21 cellular contexts compared by ENCODE assay signal in genomic region chr13:111661052-111661451, GRCh38.
A peak's percentile ranks its signal among the peaks of the same experiment; 100 is the strongest.
DNase-seq lines count a peak whose midpoint lies in the region; FAIRE-seq and TF ChIP-seq lines count a peak whose summit lies in the region.
"Had no signal": no experiment of that assay in that cellular context is flagged by ENCODE, and none has a peak within 500 bp of the region (broad histone marks: within the 10 kb centered on the region; RNA-seq: fewer than 3 reads in every experiment).

No MANE protein-coding gene starts in this region.

- no peak overlapping the region for H3K56ac ChIP-seq in H9 (ENCODE audit: insufficient read length, low read depth, low read length)

- no peak overlapping the region for H3K18ac ChIP-seq in H9 (ENCODE audit: insufficient read length, low read depth, low read length)

- H3K9me3 Mint-ChIP-seq in H9: no peaks in the 10 kb centered on the region
- H3K9me3 Mint-ChIP-seq in brain: peaks cover 0 to 8% (median 0%) of the 10 kb centered on the region in 5 experiments
- H3K9me3 Mint-ChIP-seq: CD8-positive, alpha-beta T cell; GM23338 had no signal

- peaks cover 32% of the 10 kb centered on the region for H3K27me3 Mint-ChIP-seq in H9 (ENCODE audit: low read depth)
- peaks cover 4% of the 10 kb centered on the region for H3K27me3 Mint-ChIP-seq in brain

- H3K4ac ChIP-seq in H9 (ENCODE audit: low read depth, low read length): no peak overlapping the region

- H3K14ac ChIP-seq in H9 (ENCODE audit: insufficient read depth, low read length): no peak overlapping the region

- no peaks in the 10 kb centered on the region for H3K79me1 ChIP-seq in H9 (ENCODE audit: insufficient read depth, low read depth, low read length, poor library complexity, severe bottlenecking)

- H3K27me3 ChIP-seq in H9 (ENCODE audit: insufficient read depth, low read length): no peaks in the 10 kb centered on the region; the same call in 1 of the 2 replicates
- no peaks in the 10 kb centered on the region for H3K27me3 ChIP-seq in effector memory CD4-positive, alpha-beta T cell (replicated peaks; ENCODE audit: control insufficient read depth, insufficient read depth, low read length, poor library complexity, severe bottlenecking)

- peaks cover 4% of the 10 kb centered on the region for H3K4me1 ChIP-seq in H9 (ENCODE audit: insufficient read depth, low read length)
- H3K4me1 ChIP-seq in effector memory CD4-positive, alpha-beta T cell (ENCODE audit: control insufficient read depth, insufficient read depth, low read length, poor library complexity, severe bottlenecking): no peaks in the 10 kb centered on the region
- H3K4me1 ChIP-seq: A549, BE2C had no signal

- no peak overlapping the region for H2AFZ ChIP-seq in H9 (ENCODE audit: low read length)
- H2AFZ ChIP-seq: GM23338 had no signal

- H4K91ac ChIP-seq in H9 (ENCODE audit: insufficient read length, low read depth, low read length): no peak overlapping the region

- H3K36me3 ChIP-seq in effector memory CD4-positive, alpha-beta T cell (ENCODE audit: control insufficient read depth, insufficient read depth, low read length): no peaks in the 10 kb centered on the region
- H3K36me3 ChIP-seq: BE2C had no signal

- H2BK15ac ChIP-seq in H9 (ENCODE audit: low read depth, low read length): no peak overlapping the region

- H3K4me3 Mint-ChIP-seq in H9 (no peak overlapping the region), brain (no peak overlapping the region)
- H3K4me3 Mint-ChIP-seq: CD14-positive monocyte; CD8-positive, alpha-beta T cell; GM23338; IgD-negative memory B cell had no signal

- H3K4me1 Mint-ChIP-seq in H9: peaks cover 25 to 37% of the 10 kb centered on the region in 2 experiments
- H3K4me1 Mint-ChIP-seq in brain: peaks cover 74% of the 10 kb centered on the region
- H3K4me1 Mint-ChIP-seq: CD14-positive monocyte had no signal

- H3K23ac ChIP-seq in H9 (ENCODE audit: insufficient read length, low read depth, low read length): no peak overlapping the region

- no peaks in the 10 kb centered on the region for H3K9me3 ChIP-seq in H9 (ENCODE audit: control insufficient read depth, low read depth, low read length)
- no peaks in the 10 kb centered on the region for H3K9me3 ChIP-seq in effector memory CD4-positive, alpha-beta T cell (ENCODE audit: control insufficient read depth, low read length)
- H3K9me3 ChIP-seq: A549, BE2C had no signal

- no peak overlapping the region for H2BK5ac ChIP-seq in H9 (ENCODE audit: insufficient read length, low read length)

- H3T11ph ChIP-seq in H9 (ENCODE audit: low read length): no peak overlapping the region

- no peak overlapping the region for H4K5ac ChIP-seq in H9 (ENCODE audit: insufficient read length, low read depth, low read length)

- TF ChIP-seq CTCF in H9 (conservative IDR thresholded peaks at IDR 0.05): no peak
- TF ChIP-seq CTCF in brain (conservative IDR thresholded peaks at IDR 0.05): no peak

- H3K27ac Mint-ChIP-seq in H9: no peak overlapping the region
- peak overlapping the region in 3 of 5 experiments; percentile 23 to 46 (median 38) for H3K27ac Mint-ChIP-seq in brain
- H3K27ac Mint-ChIP-seq: CD14-positive monocyte; CD8-positive, alpha-beta T cell; GM23338; IgD-negative memory B cell had no signal

- H3K4me2 ChIP-seq in H9 (ENCODE audit: insufficient read depth, insufficient read length, low read length): no peak overlapping the region
- H3K4me2 ChIP-seq: A549, GM23338 had no signal

- no peak overlapping the region for H3K9ac ChIP-seq in H9 (ENCODE audit: extremely low read depth, insufficient read length, low read length)

- no peak overlapping the region for H2BK120ac ChIP-seq in H9 (ENCODE audit: low read depth, low read length, poor library complexity, severe bottlenecking)

- peak; percentile 10 for DNase-seq in H9
- peak; percentile 60 for DNase-seq in mesenteric fat pad (ENCODE audit: low spot score)
- DNase-seq in stimulated activated CD8-positive, alpha-beta memory T cell treated with anti-CD3 and anti-CD28 coated beads, Interleukin-4, amount 100 ng/mL, for 48 hours: peak; percentile 9
- DNase-seq in effector memory CD4-positive, alpha-beta T cell: no peak
- DNase-seq in T-helper 1 cell: no peak
- no peak for DNase-seq in dedifferentiated amniotic fluid mesenchymal stem cell (ENCODE audit: extremely low spot score)
- DNase-seq in HTR-8/SVneo (ENCODE audit: insufficient read length, low spot score): no peak
- DNase-seq: BE2C, COR-L47, DMS153, EL, H7 had no signal

- H3K23me2 ChIP-seq in H9 (ENCODE audit: insufficient read length, low read depth, low read length, poor library complexity, severe bottlenecking): no peaks in the 10 kb centered on the region

- H3K36me3 Mint-ChIP-seq in H9 (ENCODE audit: insufficient read depth in 1 of 3, low read depth in 3 of 3) (no peaks in the 10 kb centered on the region; a peak in 1 of 7 replicates), brain (no peaks in the 10 kb centered on the region)
- H3K36me3 Mint-ChIP-seq: CD14-positive monocyte; CD8-positive, alpha-beta T cell; IgD-negative memory B cell had no signal

- no peak overlapping the region for H2BK12ac ChIP-seq in H9 (ENCODE audit: insufficient read length, low read depth, low read length)

- H4K8ac ChIP-seq in H9 (replicated peaks; ENCODE audit: insufficient read length, low read depth, low read length): no peak overlapping the region

- no CpG with 5 or more reads among the region's 13 CpGs for WGBS in H9 (ENCODE audit: extremely low coverage, insufficient read length, low lambda C conversion rate)

- H2BK20ac ChIP-seq in H9 (ENCODE audit: low read depth, low read length, poor library complexity, severe bottlenecking): no peak overlapping the region

- no peak for FAIRE-seq in HTR-8/SVneo (lab: Jason Lieb, UNC)
- FAIRE-seq: A549, D721Med, G401.6, GM12891 had no signal

- no peak overlapping the region for H3K4me3 ChIP-seq in effector memory CD4-positive, alpha-beta T cell (ENCODE audit: insufficient read depth, low read depth, low read length, poor library complexity, severe bottlenecking)
- H3K4me3 ChIP-seq: A549, GM23338 had no signal

- no peaks in the 10 kb centered on the region for H3K79me2 ChIP-seq in H9 (ENCODE audit: insufficient read depth, low read length)

- no peak overlapping the region for H2AK5ac ChIP-seq in H9 (ENCODE audit: insufficient read length, low read length)

- no peaks in the 10 kb centered on the region for H4K20me1 ChIP-seq in H9 (ENCODE audit: control insufficient read depth, insufficient read depth, insufficient read length)

- H3K27ac ChIP-seq in H9 (ENCODE audit: insufficient read length, low read depth, low read length): no peak overlapping the region
- H3K27ac ChIP-seq in effector memory CD4-positive, alpha-beta T cell (ENCODE audit: insufficient read depth, low read length, poor library complexity, severe bottlenecking): no peak overlapping the region
- H3K27ac ChIP-seq: A549 had no signal

Comparison
In these comparisons a context has a peak if more than half of its experiments do, and no peak if none do; other contexts are left out.
1. DNase-seq: peak in H9 (single experiment), mesenteric fat pad (single experiment) and stimulated activated CD8-positive, alpha-beta memory T cell treated with anti-CD3 and anti-CD28 coated beads, Interleukin-4, amount 100 ng/mL, for 48 hours (single experiment); none in effector memory CD4-positive, alpha-beta T cell (0 of 3), T-helper 1 cell (0 of 5), dedifferentiated amniotic fluid mesenchymal stem cell (single experiment) and HTR-8/SVneo (single experiment).
2. H3K27ac Mint-ChIP-seq: peak in brain (3 of 5); none in H9 (0 of 3).